In the genomic region with DNA sequence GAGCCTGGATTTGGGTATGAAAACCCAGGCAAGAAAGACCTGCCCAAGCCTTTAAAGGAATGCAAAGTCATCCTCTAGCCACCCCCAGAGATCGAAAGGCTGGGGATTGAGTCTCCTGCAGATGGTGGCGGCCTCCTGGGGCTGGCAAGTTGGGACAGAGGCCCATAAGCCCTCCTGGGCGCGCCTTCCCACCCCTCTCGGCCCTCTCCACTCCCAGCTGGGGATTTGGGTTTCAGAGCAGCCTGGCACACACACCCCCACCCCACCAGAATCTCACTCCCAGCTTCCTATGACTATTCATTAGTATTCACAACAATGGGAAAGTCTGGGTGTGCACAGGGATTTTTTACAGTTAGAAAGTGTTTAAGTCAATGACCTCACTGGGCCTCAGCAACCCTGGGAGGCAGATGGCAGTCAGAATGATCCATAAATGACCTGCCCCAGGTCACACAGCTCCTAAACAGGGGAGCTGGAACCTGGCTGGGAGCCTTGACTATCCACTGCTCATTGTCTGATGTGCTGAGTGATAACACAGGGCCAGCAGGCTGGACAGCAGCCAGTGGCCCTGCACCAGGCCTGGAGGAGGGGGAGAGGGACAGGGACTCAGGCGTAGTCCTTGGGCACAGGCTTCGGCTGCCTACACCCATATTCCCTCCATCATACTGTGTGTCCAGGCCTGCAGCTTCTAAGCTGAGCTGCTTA, we compare ENCODE assay signal across 7 cellular contexts. TPM values are rescaled to one million over a fixed set of nuclear protein-coding genes. Genes with fewer than 3 reads are reported as not detected.
DNase-seq lines count a peak whose midpoint lies in the region; ATAC-seq lines count a peak whose summit lies in the region.
"Had no signal": no experiment of that assay in that cellular context is flagged by ENCODE, and none has a peak within 500 bp of the region (broad histone marks: within the 10 kb centered on the region; RNA-seq: fewer than 3 reads in every experiment).

No MANE protein-coding gene starts in this region.

- H3K27me3 ChIP-seq in aorta (ENCODE audit: control insufficient read depth in 1 of 2, insufficient read depth in 2 of 2, low read length in 1 of 2) = no peaks in the 10 kb centered on the region

- H3K27me3 Mint-ChIP-seq in activated naive CD4-positive, alpha-beta T cell treated with anti-CD3 and anti-CD28 coated beads, Interleukin-2, amount 50 U/mL, for 24 hours = no peaks in the 10 kb centered on the region

- H3K36me3 Mint-ChIP-seq in activated naive CD4-positive, alpha-beta T cell treated with anti-CD3 and anti-CD28 coated beads, Interleukin-2, amount 50 U/mL, for 24 hours = no peaks in the 10 kb centered on the region

- H3K9me3 ChIP-seq in aorta (ENCODE audit: control insufficient read depth, low read length) = no peaks in the 10 kb centered on the region

- H3K36me3 ChIP-seq in aorta (ENCODE audit: control insufficient read depth in 1 of 2, insufficient read depth in 2 of 2, low read length in 1 of 2) = no peaks in the 10 kb centered on the region

- DNase-seq in activated naive CD4-positive, alpha-beta T cell (lab: John Stamatoyannopoulos, UW) = no peak
- DNase-seq in left ventricle myocardium superior (peak; percentile 48), aorta (peak in 1 of 2 donors; percentile 36), NCI-H510A (lab: John Stamatoyannopoulos, UW) (no peak)
- DNase-seq: DMS79 treated with DMSO at 0.1 percent for 48 hours had no signal

- H3K4me1 ChIP-seq in aorta (ENCODE audit: control insufficient read depth in 1 of 2, insufficient read depth in 2 of 2, low read length in 2 of 2) = no peaks in the 10 kb centered on the region

- no peak overlapping the region for H3K4me3 ChIP-seq in aorta (ENCODE audit: low read length in 2 of 2)

- no peaks in the 10 kb centered on the region for H3K9me3 Mint-ChIP-seq in activated naive CD4-positive, alpha-beta T cell treated with anti-CD3 and anti-CD28 coated beads, Interleukin-2, amount 50 U/mL, for 24 hours

- intact Hi-C loops in left ventricle myocardium superior (cut with micrococcal nuclease) = no loop called here
- intact Hi-C loops in aorta (cut with DNase I) = no loop called here

- H3K4me3 Mint-ChIP-seq in activated naive CD4-positive, alpha-beta T cell treated with anti-CD3 and anti-CD28 coated beads, Interleukin-2, amount 50 U/mL, for 24 hours = peak overlapping the region; percentile 30

- ATAC-seq in left ventricle myocardium superior (peak; percentile 49), aorta (ENCODE audit: low FRiP score) (peak; percentile 30), GM21723 (IDR thresholded peaks at IDR 0.05; ENCODE audit: unreplicated experiment) (no peak)

- H3K27ac Mint-ChIP-seq in activated naive CD4-positive, alpha-beta T cell treated with anti-CD3 and anti-CD28 coated beads, Interleukin-2, amount 50 U/mL, for 24 hours = peak overlapping the region; percentile 51

- H3K4me1 Mint-ChIP-seq in activated naive CD4-positive, alpha-beta T cell treated with anti-CD3 and anti-CD28 coated beads, Interleukin-2, amount 50 U/mL, for 24 hours = peaks cover 63% of the 10 kb centered on the region

- H3K27ac ChIP-seq in aorta (ENCODE audit: low read depth in 1 of 2, low read length in 2 of 2) = no peak overlapping the region

- WGBS in aorta, 2 donors = 73 to 85% methylated on average over 7 of the region's 7 CpGs

RNA-seq across cellular contexts. Expression of a gene that starts 12.1 kb away (rescaled TPM):
- total RNA-seq in left ventricle myocardium superior = 16.0 TPM
- 10 to 100 TPM; 17.6 to 21.1 TPM for total RNA-seq in aorta
- polyA plus RNA-seq in aorta = 10 to 100 TPM; 10.6 to 84.4 TPM

RNA-seq across cellular contexts. Expression of a gene that starts 15.6 kb away (rescaled TPM):
- 21.1 TPM for total RNA-seq in left ventricle myocardium superior
- total RNA-seq in aorta = 10 to 100 TPM; 44.5 to 46.3 TPM
- polyA plus RNA-seq in aorta = 10 to 100 TPM; 12.1 to 59.9 TPM

RNA-seq across cellular contexts. Expression of a gene that starts 23.5 kb away (rescaled TPM):
- total RNA-seq in left ventricle myocardium superior = 2.8 TPM
- 1 to 10 TPM; 1.4 to 3.4 TPM for total RNA-seq in aorta
- 1 to 10 TPM; 1.5 to 2.4 TPM for polyA plus RNA-seq in aorta

RNA-seq across cellular contexts. Expression of a gene that starts 47.8 kb away (rescaled TPM):
- total RNA-seq in left ventricle myocardium superior (not detected), aorta (1 to 10 TPM; 1.6 to 2.2 TPM)
- polyA plus RNA-seq in aorta = 1 to 10 TPM in 1 of 2 donors, under 1 TPM in 1; 0.61 to 1.5 TPM
